26 cellular contexts compared by ENCODE assay signal in the genomic region with DNA sequence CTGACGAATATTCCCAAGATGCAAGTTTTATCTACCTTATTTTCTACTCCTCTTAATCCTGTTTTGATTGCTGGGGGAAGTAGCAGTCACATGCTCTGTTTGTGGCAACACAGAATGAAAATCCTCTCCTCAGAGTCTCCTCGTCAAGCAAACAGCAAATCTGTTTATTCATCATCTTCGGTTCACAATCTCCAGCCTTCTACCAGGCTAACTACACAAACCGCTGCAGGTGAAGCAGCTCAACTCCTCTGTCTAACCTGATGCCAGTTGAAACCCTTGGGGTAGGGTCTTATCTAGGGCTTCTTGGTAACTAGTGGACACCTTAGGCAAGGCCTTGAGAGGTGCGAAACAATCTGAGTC.
DNase-seq lines count a peak whose midpoint lies in the region; ATAC-seq and TF ChIP-seq lines count a peak whose summit lies in the region.
"Had no signal": no experiment of that assay in that cellular context is flagged by ENCODE, and none has a peak within 500 bp of the region (broad histone marks: within the 10 kb centered on the region; RNA-seq: fewer than 3 reads in every experiment).

No MANE protein-coding gene starts in this region.

- H3K27ac ChIP-seq in HCT116 (ENCODE audit: low read depth, low read length): peak overlapping the region; percentile 40; the same call in 1 of the 2 replicates
- peak overlapping the region; percentile 56; the same call in 1 of the 2 replicates for H3K27ac ChIP-seq in PC-9
- H3K27ac ChIP-seq: coronary artery, gastroesophageal sphincter, ovary, SJCRH30 had no signal

- TF ChIP-seq CTCF in HCT116 (IDR thresholded peaks at IDR 0.05 in 2 of 3, conservative IDR thresholded peaks at IDR 0.05 in 1 of 3; ENCODE audit: borderline replicate concordance in 1 of 3, insufficient read depth in 1 of 3, low read depth in 2 of 3, low read length in 2 of 3): no peak
- TF ChIP-seq CTCF in PC-9 (conservative IDR thresholded peaks at IDR 0.05): no peak

- no peaks in the 10 kb centered on the region for H3F3A ChIP-seq in PC-9 (ENCODE audit: insufficient read depth, low read depth)

- intact Hi-C loops in HCT116 (cut with micrococcal nuclease): loop anchor here (5.0 kb wide), 1 partner anchor 73 kb away; no protein-coding TSS in a partner anchor
- intact Hi-C loops in PC-9 (cut with micrococcal nuclease; ENCODE audit: unreplicated experiment): no loop called here
- intact Hi-C loops in posterior cingulate gyrus (cut with DNase I): no loop called here

- TF ChIP-seq POLR2A in HCT116 (IDR thresholded peaks at IDR 0.05; ENCODE audit: borderline replicate concordance, extremely low read depth, insufficient read depth, insufficient read length): no peak

- POLR2A ChIA-PET in HCT116 (lab: Charles Lee) (no interaction called here), PC-9 (lab: Charles Lee; ENCODE audit: unreplicated experiment) (no interaction called here)

- no TSS peak for BruUV-seq in HCT116 (replicated peaks; lab: Mats Ljungman, UMichigan)
- BruUV-seq in PC-9 (replicated peaks; lab: Mats Ljungman, UMichigan): no TSS peak

- CTCF ChIA-PET in HCT116 (lab: Charles Lee) (interaction anchor here (1.3 kb wide), 1 partner anchor 64 kb away, joined by 4 read pairs; no protein-coding TSS in a partner anchor), PC-9 (lab: Charles Lee) (no interaction called here)

- H3K9me3 ChIP-seq in HCT116 (ENCODE audit: control insufficient read depth in 1 of 2, insufficient read depth in 1 of 2, low read depth in 1 of 2, low read length in 2 of 2) (no peaks in the 10 kb centered on the region), PC-9 (ENCODE audit: insufficient read depth, low read depth) (no peaks in the 10 kb centered on the region), endocrine pancreas (ENCODE audit: control insufficient read depth, low read length) (no peaks in the 10 kb centered on the region)
- H3K9me3 ChIP-seq: gastroesophageal sphincter, ovary, right atrium auricular region, SJCRH30 had no signal

- H3K9me2 ChIP-seq in HCT116 (ENCODE audit: insufficient read depth): no peaks in the 10 kb centered on the region
- no peaks in the 10 kb centered on the region for H3K9me2 ChIP-seq in PC-9 (ENCODE audit: insufficient read depth)

- H3K36me3 ChIP-seq in HCT116 (ENCODE audit: control insufficient read depth in 1 of 2, insufficient read depth in 2 of 2, low read length in 2 of 2) (no peaks in the 10 kb centered on the region), PC-9 (ENCODE audit: low read depth) (no peaks in the 10 kb centered on the region), endocrine pancreas (ENCODE audit: control insufficient read depth, insufficient read depth, low read length) (no peaks in the 10 kb centered on the region)
- H3K36me3 ChIP-seq: gastroesophageal sphincter, ovary, right atrium auricular region, SJCRH30 had no signal

- no peaks in the 10 kb centered on the region for H3K27me3 ChIP-seq in HCT116 (ENCODE audit: insufficient read depth, low read length)
- no peaks in the 10 kb centered on the region for H3K27me3 ChIP-seq in PC-9 (ENCODE audit: insufficient read depth, low read depth)
- H3K27me3 ChIP-seq in endocrine pancreas (ENCODE audit: control insufficient read depth, insufficient read depth, low read length): no peaks in the 10 kb centered on the region
- H3K27me3 ChIP-seq: gastroesophageal sphincter, ovary, right atrium auricular region, SJCRH30 had no signal

- no peaks in the 10 kb centered on the region for H3K79me2 ChIP-seq in HCT116 (ENCODE audit: insufficient read depth, low read length)
- H3K79me2 ChIP-seq in PC-9 (ENCODE audit: low read depth): no peaks in the 10 kb centered on the region

- H3K4me2 ChIP-seq in HCT116 (ENCODE audit: low read length): peak overlapping the region; percentile 70
- H3K4me2 ChIP-seq in PC-9: peak overlapping the region; percentile 64

- DNase-seq in HCT116 (ENCODE audit: low read depth, low spot score) (no peak), PC-9 (no peak), pons (ENCODE audit: low spot score) (peak; percentile 31), germinal center (ENCODE audit: low spot score) (no peak), posterior cingulate gyrus (no peak)
- DNase-seq: activated B cell treated with CpG ODN at 0.5 μM for 24 hours; activated CD4-positive, alpha-beta T cell treated with anti-CD3 and anti-CD28 coated beads, Interleukin-2, amount 50 U/mL, for 1 hour; activated CD8-positive, alpha-beta memory T cell treated with anti-CD3 and anti-CD28 coated beads, Interleukin-2, amount 10 ng/mL, durations not matched to agents 7 days and 5 days; activated naive CD4-positive, alpha-beta T cell treated with anti-CD3 and anti-CD28 coated beads for 36 hours; amniotic stem cell; NCI-H1105 treated with DMSO at 0.1 percent for 48 hours; NCI-H2029; NCI-H526 treated with DMSO at 0.1 percent for 48 hours; ovary; stimulated activated CD4-positive, alpha-beta T cell treated with anti-CD3 and anti-CD28 coated beads, Interleukin-12 subunit alpha, Interleukin-12 subunit beta, amount 100 ng/mL, for 4 hours; stimulated activated CD4-positive, alpha-beta T cell treated with anti-CD3 and anti-CD28 coated beads, Interleukin-4, amount 100 ng/mL, for 1 hour had no signal

- H3K9ac ChIP-seq in HCT116 (ENCODE audit: low read length) (no peak overlapping the region), endocrine pancreas (ENCODE audit: control insufficient read depth, insufficient read depth, low read length) (peak overlapping the region; percentile 48)

- peaks cover 20 to 26% of the 10 kb centered on the region in 2 experiments for H3K4me1 ChIP-seq in HCT116 (ENCODE audit: control insufficient read depth in 1 of 2, insufficient read depth in 2 of 2, low read length in 2 of 2)
- peaks cover 18% of the 10 kb centered on the region for H3K4me1 ChIP-seq in PC-9 (replicated peaks; ENCODE audit: insufficient read depth)
- peaks cover 3% of the 10 kb centered on the region for H3K4me1 ChIP-seq in endocrine pancreas (ENCODE audit: control insufficient read depth, insufficient read depth, low read length)

- no peak for TF ChIP-seq RAD21 in HCT116 (IDR thresholded peaks at IDR 0.05; ENCODE audit: low read depth)

- H2AFZ ChIP-seq in HCT116 (ENCODE audit: low read depth, low read length, poor library complexity, severe bottlenecking): no peak overlapping the region
- H2AFZ ChIP-seq in PC-9: 0 out of 2 replicates have a peak overlapping the region, but pooled peaks have one; percentile 14

- peak overlapping the region in 1 of 2 experiments; percentile 36; a peak in 2 of 4 replicates for H3K4me3 ChIP-seq in HCT116 (replicated peaks in 1 of 2; ENCODE audit: low read depth in 1 of 2, low read length in 2 of 2)
- H3K4me3 ChIP-seq in PC-9: no peak overlapping the region
- H3K4me3 ChIP-seq in endocrine pancreas (ENCODE audit: control insufficient read depth, insufficient read depth, low read length): peak overlapping the region; percentile 14
- H3K4me3 ChIP-seq: coronary artery, gastroesophageal sphincter, K562, ovary, right atrium auricular region, SJCRH30 had no signal

- H4K20me1 ChIP-seq in HCT116 (ENCODE audit: insufficient read depth): no peaks in the 10 kb centered on the region; the same call in 1 of the 2 replicates
- H4K20me1 ChIP-seq in PC-9 (ENCODE audit: insufficient read depth): no peaks in the 10 kb centered on the region

- RAD21 ChIA-PET in HCT116 (lab: Charles Lee; ENCODE audit: low non-redundant PET in 1 of 2, low total read pairs in 2 of 2, uncharacterized antibody in 2 of 2, unreplicated experiment in 2 of 2): no interaction called here

- no peak for ATAC-seq in HCT116
- ATAC-seq in HG02981 (IDR thresholded peaks at IDR 0.05; ENCODE audit: unreplicated experiment): no peak
- ATAC-seq in GM19463 (IDR thresholded peaks at IDR 0.05; ENCODE audit: unreplicated experiment): no peak
- ATAC-seq: activated CD8-positive, alpha-beta memory T cell treated with anti-CD3 and anti-CD28 coated beads, Interleukin-2, amount 10 ng/mL, durations not matched to agents 7 days and 5 days; gastroesophageal sphincter; K562; left lobe of liver; natural killer cell treated with Interleukin-12 subunit alpha and Interleukin-12 subunit beta and Interleukin-15 and Interleukin-18, amount 100 ng/mL, for 72 hours had no signal

TF ChIP-seq in HCT116, 20 proteins besides CTCF, POLR2A, EP300 and RAD21:
- no peak for TF ChIP-seq ZNF274 (IDR thresholded peaks at IDR 0.05; ENCODE audit: low read depth, low read length)
- TF ChIP-seq CBX3 (IDR thresholded peaks at IDR 0.05; ENCODE audit: low read depth): no peak
- no peak for TF ChIP-seq ZFX (IDR thresholded peaks at IDR 0.05)
- TF ChIP-seq SIN3A (IDR thresholded peaks at IDR 0.05; ENCODE audit: low read depth): no peak
- TF ChIP-seq SRF (IDR thresholded peaks at IDR 0.05; ENCODE audit: low read depth): no peak
- TF ChIP-seq EGR1 (IDR thresholded peaks at IDR 0.05; ENCODE audit: low read depth): no peak
- TF ChIP-seq EZH2 (IDR thresholded peaks at IDR 0.05): no peak
- TF ChIP-seq, protein P1, sequence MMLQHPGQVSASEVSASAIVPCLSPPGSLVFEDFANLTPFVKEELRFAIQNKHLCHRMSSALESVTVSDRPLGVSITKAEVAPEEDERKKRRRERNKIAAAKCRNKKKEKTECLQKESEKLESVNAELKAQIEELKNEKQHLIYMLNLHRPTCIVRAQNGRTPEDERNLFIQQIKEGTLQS (IDR thresholded peaks at IDR 0.05): no peak
- no peak for TF ChIP-seq FOSL1 (IDR thresholded peaks at IDR 0.05; ENCODE audit: low read depth)
- TF ChIP-seq TCF7L2 (IDR thresholded peaks at IDR 0.05; ENCODE audit: borderline replicate concordance, extremely low read depth, insufficient read depth, insufficient read length): no peak
- no peak for TF ChIP-seq ELF1 (IDR thresholded peaks at IDR 0.05; ENCODE audit: borderline replicate concordance, low read depth)
- no peak for TF ChIP-seq EZH2phosphoT487 (IDR thresholded peaks at IDR 0.05; ENCODE audit: borderline replicate concordance)
